Comparison of ENCODE assay signal across 35 cellular contexts in the genomic region with DNA sequence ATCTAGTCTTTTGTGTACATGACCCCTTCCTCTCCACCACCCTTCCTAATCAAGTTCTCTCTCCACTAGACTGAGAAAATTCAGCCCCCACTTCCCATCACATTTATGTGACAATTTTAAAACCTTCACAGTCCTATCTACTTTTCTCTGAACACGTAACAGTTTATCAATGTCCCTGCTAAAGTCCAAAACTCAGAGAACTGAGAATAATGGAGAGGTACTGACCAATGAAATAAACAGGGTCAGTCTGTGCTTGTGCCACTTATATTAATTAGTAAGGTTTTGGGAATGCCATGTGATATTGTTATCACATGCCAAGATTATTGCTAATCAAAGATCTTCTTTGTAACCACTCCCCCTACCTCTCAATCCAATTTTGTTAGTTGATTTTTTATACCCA.
"Had no signal": no experiment of that assay in that cellular context is flagged by ENCODE, and none has a peak within 500 bp of the region (broad histone marks: within the 10 kb centered on the region; RNA-seq: fewer than 3 reads in every experiment).

No MANE protein-coding gene starts in this region.

- H3K4me3 ChIP-seq: MG63 had no signal

- H3K4me2 ChIP-seq: KMS-11 had no signal

- H3K27ac ChIP-seq: KMS-11 had no signal

- H3K36me3 ChIP-seq: MG63 had no signal

- DNase-seq: Karpas-422, Kasumi-1, KG1, MG63, MM.1S, MV-4-11, NCI-H1048, NCI-H1092, NCI-H1092 treated with DMSO at 0.1 percent for 48 hours, NCI-H1105, NCI-H1105 treated with DMSO at 0.1 percent for 48 hours, NCI-H1417, NCI-H1417 treated with DMSO at 0.1 percent for 48 hours, NCI-H1436, NCI-H1436 treated with DMSO at 0.1 percent for 48 hours, NCI-H146, NCI-H1694, NCI-H1694 treated with DMSO at 0.1 percent for 48 hours, NCI-H187, NCI-H187 treated with DMSO at 0.1 percent for 48 hours, NCI-H1930, NCI-H2029, NCI-H2029 treated with DMSO at 0.1 percent for 48 hours, NCI-H2081, NCI-H2081 treated with DMSO at 0.1 percent for 48 hours, NCI-H2107, NCI-H2171, NCI-H2171 treated with DMSO at 0.1 percent for 48 hours, NCI-H2227 treated with DMSO at 0.1 percent for 48 hours, NCI-H226, NCI-H345, NCI-H446, NCI-H446 treated with DMSO at 0.1 percent for 48 hours, NCI-H510A had no signal

- H3K9me3 ChIP-seq: MG63 had no signal

- H3K9ac ChIP-seq: KMS-11 had no signal
